ENCODE assay signal across 31 cellular contexts in the genomic region with DNA sequence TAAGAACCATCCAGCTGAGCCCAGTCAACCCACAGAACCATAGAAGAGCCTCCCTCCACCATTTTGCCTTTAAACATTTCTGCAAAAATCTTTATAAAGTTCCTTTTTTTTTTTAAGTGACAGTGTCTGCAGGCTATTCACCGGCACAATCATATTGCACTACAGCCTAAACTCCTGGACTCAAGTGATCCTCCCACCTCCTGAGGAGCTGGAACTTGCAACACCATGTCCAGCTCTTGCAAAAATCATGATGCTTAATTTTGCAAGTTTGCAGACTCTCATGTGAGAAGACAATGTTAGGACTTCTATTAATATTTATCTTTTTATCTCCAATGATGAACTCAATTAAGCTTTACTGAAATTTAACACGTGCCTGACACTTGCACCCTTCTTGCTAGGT.
"Had no signal": no experiment of that assay in that cellular context is flagged by ENCODE, and none has a peak within 500 bp of the region (broad histone marks: within the 10 kb centered on the region; RNA-seq: fewer than 3 reads in every experiment).

No MANE protein-coding gene starts in this region.

- H3K9me3 Mint-ChIP-seq: activated CD4-positive, alpha-beta memory T cell treated with anti-CD3 and anti-CD28 coated beads for 36 hours; activated naive CD4-positive, alpha-beta T cell treated with anti-CD3 and anti-CD28 coated beads for 36 hours; activated naive CD8-positive, alpha-beta T cell treated with anti-CD3 and anti-CD28 coated beads, Interleukin-2, amount 10 ng/mL, durations not matched to agents 7 days and 5 days; activated T-helper 1 cell treated with anti-CD3 and anti-CD28 coated beads, Interleukin-12 subunit alpha, Interleukin-12 subunit beta, Interleukin-2, Interleukin-4 antibody, amounts not matched to agents 30 ng/mL and 10 ng/mL and 1 ng/mL, durations not matched to agents 14 hours and 24 hours and 36 hours; dendritic cell treated with granulocyte-macrophage colony-stimulating factor and Interleukin-4, amounts not matched to agents 40 ng/mL and 50 ng/mL, for 4 days; endodermal cell; mesothelial cell of epicardium; neural crest cell; stimulated activated effector memory CD8-positive, alpha-beta T cell treated with anti-CD3 and anti-CD28 coated beads, Interleukin-12 subunit alpha, Interleukin-12 subunit beta, amount 100 ng/mL, for 72 hours; stimulated activated naive CD8-positive, alpha-beta T cell treated with anti-CD3 and anti-CD28 coated beads, Interleukin-15, Interleukin-2, amounts not matched to agents 100 ng/mL and 50 ng/mL, for 24 hours; T-helper 2 cell treated with Interferon-gamma antibody and Interleukin-4, amounts not matched to agents 5 μg/mL and 100 μg/mL, for 36 hours had no signal

- ATAC-seq: activated CD4-positive, CD25-positive, alpha-beta regulatory T cell treated with anti-CD3 and anti-CD28 coated beads, Interleukin-2, amount 50 U/mL, for 24 hours; esophagus mucosa; naive thymus-derived CD4-positive, alpha-beta T cell; psoas muscle had no signal

- H3K36me3 Mint-ChIP-seq: mesothelial cell of epicardium had no signal

- H3K4me3 ChIP-seq: psoas muscle, sigmoid colon, thoracic aorta had no signal

- H3K4me3 Mint-ChIP-seq: activated CD4-positive, alpha-beta memory T cell treated with anti-CD3 and anti-CD28 coated beads for 36 hours; activated naive CD4-positive, alpha-beta T cell treated with anti-CD3 and anti-CD28 coated beads for 36 hours; activated naive CD8-positive, alpha-beta T cell treated with anti-CD3 and anti-CD28 coated beads, Interleukin-2, amount 10 ng/mL, durations not matched to agents 7 days and 5 days; activated T-helper 1 cell treated with anti-CD3 and anti-CD28 coated beads, Interleukin-12 subunit alpha, Interleukin-12 subunit beta, Interleukin-2, Interleukin-4 antibody, amounts not matched to agents 30 ng/mL and 10 ng/mL and 1 ng/mL, durations not matched to agents 14 hours and 24 hours and 36 hours; dendritic cell treated with granulocyte-macrophage colony-stimulating factor and Interleukin-4, amounts not matched to agents 40 ng/mL and 50 ng/mL, for 4 days; endodermal cell; mesothelial cell of epicardium; naive thymus-derived CD4-positive, alpha-beta T cell; neural crest cell; stimulated activated effector memory CD8-positive, alpha-beta T cell treated with anti-CD3 and anti-CD28 coated beads, Interleukin-12 subunit alpha, Interleukin-12 subunit beta, amount 100 ng/mL, for 72 hours; stimulated activated naive CD8-positive, alpha-beta T cell treated with anti-CD3 and anti-CD28 coated beads, Interleukin-15, Interleukin-2, amounts not matched to agents 100 ng/mL and 50 ng/mL, for 24 hours; T-helper 2 cell treated with Interferon-gamma antibody and Interleukin-4, amounts not matched to agents 5 μg/mL and 100 μg/mL, for 36 hours had no signal

- H3K27me3 Mint-ChIP-seq: activated CD4-positive, alpha-beta memory T cell treated with anti-CD3 and anti-CD28 coated beads for 36 hours; activated naive CD8-positive, alpha-beta T cell treated with anti-CD3 and anti-CD28 coated beads, Interleukin-2, amount 10 ng/mL, durations not matched to agents 7 days and 5 days; dendritic cell treated with granulocyte-macrophage colony-stimulating factor and Interleukin-4, amounts not matched to agents 40 ng/mL and 50 ng/mL, for 4 days; naive thymus-derived CD4-positive, alpha-beta T cell; stimulated activated naive CD8-positive, alpha-beta T cell treated with anti-CD3 and anti-CD28 coated beads, Interleukin-15, Interleukin-2, amounts not matched to agents 100 ng/mL and 50 ng/mL, for 24 hours had no signal

- H3K27ac Mint-ChIP-seq: activated CD4-positive, alpha-beta memory T cell treated with anti-CD3 and anti-CD28 coated beads for 36 hours; activated naive CD4-positive, alpha-beta T cell treated with anti-CD3 and anti-CD28 coated beads for 36 hours; activated naive CD8-positive, alpha-beta T cell treated with anti-CD3 and anti-CD28 coated beads, Interleukin-2, amount 10 ng/mL, durations not matched to agents 7 days and 5 days; activated T-helper 1 cell treated with anti-CD3 and anti-CD28 coated beads, Interleukin-12 subunit alpha, Interleukin-12 subunit beta, Interleukin-2, Interleukin-4 antibody, amounts not matched to agents 30 ng/mL and 10 ng/mL and 1 ng/mL, durations not matched to agents 14 hours and 24 hours and 36 hours; dendritic cell treated with granulocyte-macrophage colony-stimulating factor and Interleukin-4, amounts not matched to agents 40 ng/mL and 50 ng/mL, for 4 days; endodermal cell; mesothelial cell of epicardium; naive thymus-derived CD4-positive, alpha-beta T cell; stimulated activated effector memory CD8-positive, alpha-beta T cell treated with anti-CD3 and anti-CD28 coated beads, Interleukin-12 subunit alpha, Interleukin-12 subunit beta, amount 100 ng/mL, for 72 hours; stimulated activated naive CD8-positive, alpha-beta T cell treated with anti-CD3 and anti-CD28 coated beads, Interleukin-15, Interleukin-2, amounts not matched to agents 100 ng/mL and 50 ng/mL, for 24 hours; T-helper 2 cell treated with Interferon-gamma antibody and Interleukin-4, amounts not matched to agents 5 μg/mL and 100 μg/mL, for 36 hours had no signal

- DNase-seq: activated CD4-positive, alpha-beta memory T cell treated with anti-CD3 and anti-CD28 coated beads for 36 hours; activated CD4-positive, alpha-beta T cell treated with anti-CD3 and anti-CD28 coated beads for 48 hours; activated CD8-positive, alpha-beta memory T cell treated with anti-CD3 and anti-CD28 coated beads, Interleukin-2, amount 50 U/mL, for 4 hours; activated effector memory CD4-positive, alpha-beta T cell treated with anti-CD3 and anti-CD28 coated beads, Interleukin-2, amount 50 U/mL, for 16 hours; activated naive CD4-positive, alpha-beta T cell treated with anti-CD3 and anti-CD28 coated beads for 36 hours; activated naive CD8-positive, alpha-beta T cell treated with anti-CD3 and anti-CD28 coated beads, Interleukin-2, amount 10 ng/mL, durations not matched to agents 7 days and 5 days; activated T-cell treated with anti-CD3 and anti-CD28 coated beads, Interleukin-2, amount 50 U/mL, for 1 hour; amniotic stem cell; central memory CD4-positive, alpha-beta T cell; endodermal cell; glutamatergic neuron; islet precursor cell; mammary epithelial cell; naive thymus-derived CD4-positive, alpha-beta T cell; occipital lobe; psoas muscle; sigmoid colon; small intestine; stimulated activated CD4-positive, alpha-beta T cell treated with anti-CD3 and anti-CD28 coated beads, Interleukin-4, amount 100 ng/mL, for 24 hours; trophoblast cell; WERI-Rb-1 had no signal
